Comparison of ENCODE assay signal across 14 cellular contexts in the genomic region with DNA sequence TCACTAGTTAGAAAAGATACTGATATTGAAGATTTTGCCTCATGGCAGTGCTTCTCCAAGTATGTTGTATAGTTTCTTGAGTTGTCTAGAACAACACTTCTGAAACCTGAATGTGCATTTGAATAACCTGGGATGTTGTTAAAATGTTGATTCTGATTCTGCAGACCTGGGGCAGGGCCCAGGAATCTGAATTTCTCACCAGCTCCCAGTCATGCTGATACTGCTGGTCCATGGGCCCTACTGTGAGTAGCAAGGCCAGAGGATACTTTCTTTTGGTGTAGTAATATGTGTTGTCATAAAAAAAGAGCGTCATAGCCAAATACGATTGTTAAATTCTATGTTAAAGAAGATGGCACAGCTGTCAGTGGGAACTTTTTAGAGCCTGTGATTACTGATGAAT. TPM values are rescaled to one million over a fixed set of nuclear protein-coding genes. Genes with fewer than 3 reads are reported as not detected.
DNase-seq lines count a peak whose midpoint lies in the region; ATAC-seq, FAIRE-seq and TF ChIP-seq lines count a peak whose summit lies in the region.
"Had no signal": no experiment of that assay in that cellular context is flagged by ENCODE, and none has a peak within 500 bp of the region (broad histone marks: within the 10 kb centered on the region; RNA-seq: fewer than 3 reads in every experiment).

No MANE protein-coding gene starts in this region.

- H3K36me3 Mint-ChIP-seq in activated CD4-positive, alpha-beta T cell treated with anti-CD3 and anti-CD28 coated beads, Interleukin-2, amount 10 ng/mL, durations not matched to agents 24 days and 14 days (ENCODE audit: low read depth) = peaks cover 26% of the 10 kb centered on the region
- H3K36me3 Mint-ChIP-seq in activated CD8-positive, alpha-beta memory T cell treated with anti-CD3 and anti-CD28 coated beads, Interleukin-2, amount 10 ng/mL, durations not matched to agents 7 days and 5 days = peaks cover 23% of the 10 kb centered on the region
- H3K36me3 Mint-ChIP-seq in stimulated activated memory B cell treated with anti-CD40 and anti-IgM and Interleukin-4, amounts not matched to agents 10 μg/mL and 1 μg/mL and 100 μg/mL, for 72 hours = no peaks in the 10 kb centered on the region

- peak overlapping the region; percentile 82 for H3K4me3 Mint-ChIP-seq in activated CD4-positive, alpha-beta T cell treated with anti-CD3 and anti-CD28 coated beads, Interleukin-2, amount 10 ng/mL, durations not matched to agents 24 days and 14 days
- H3K4me3 Mint-ChIP-seq in activated CD8-positive, alpha-beta memory T cell treated with anti-CD3 and anti-CD28 coated beads, Interleukin-2, amount 10 ng/mL, durations not matched to agents 7 days and 5 days = peak overlapping the region; percentile 70
- H3K4me3 Mint-ChIP-seq in stimulated activated memory B cell treated with anti-CD40 and anti-IgM and Interleukin-4, amounts not matched to agents 10 μg/mL and 1 μg/mL and 100 μg/mL, for 72 hours = peak overlapping the region; percentile 89

- TF ChIP-seq CTCF in kidney (IDR thresholded peaks at IDR 0.05; ENCODE audit: borderline replicate concordance, extremely low read depth, insufficient read depth) = no peak

- no peaks in the 10 kb centered on the region for H3K36me3 ChIP-seq in kidney (ENCODE audit: control insufficient read depth in 1 of 2, insufficient read depth in 2 of 2, low read length in 2 of 2)
- H3K36me3 ChIP-seq: HAP-1 had no signal

- FAIRE-seq in kidney (lab: Jason Lieb, UNC) = no peak
- FAIRE-seq: A549 had no signal

- peaks cover 2% of the 10 kb centered on the region for H3K27me3 Mint-ChIP-seq in activated CD4-positive, alpha-beta T cell treated with anti-CD3 and anti-CD28 coated beads, Interleukin-2, amount 10 ng/mL, durations not matched to agents 24 days and 14 days
- no peaks in the 10 kb centered on the region for H3K27me3 Mint-ChIP-seq in activated CD8-positive, alpha-beta memory T cell treated with anti-CD3 and anti-CD28 coated beads, Interleukin-2, amount 10 ng/mL, durations not matched to agents 7 days and 5 days
- no peaks in the 10 kb centered on the region for H3K27me3 Mint-ChIP-seq in stimulated activated memory B cell treated with anti-CD40 and anti-IgM and Interleukin-4, amounts not matched to agents 10 μg/mL and 1 μg/mL and 100 μg/mL, for 72 hours
- H3K27me3 Mint-ChIP-seq: dendritic cell treated with granulocyte-macrophage colony-stimulating factor and Interleukin-4, amounts not matched to agents 40 ng/mL and 50 ng/mL, for 4 days had no signal

- intact Hi-C loops in activated CD4-positive, alpha-beta T cell treated with anti-CD3 and anti-CD28 coated beads, Interleukin-2, amount 10 ng/mL, durations not matched to agents 24 days and 14 days (cut with micrococcal nuclease) = loop anchor here (5.0 kb wide), 1 partner anchor 890 kb away; no protein-coding TSS in a partner anchor
- intact Hi-C loops in kidney (cut with DNase I) = no loop called here

- H3K4me3 ChIP-seq in kidney (ENCODE audit: low read length in 2 of 2) = peak overlapping the region in 1 of 2 donors; percentile 20
- H3K4me3 ChIP-seq: A549, HAP-1 had no signal

- no peak for DNase-seq in activated CD4-positive, alpha-beta T cell treated with anti-CD3 and anti-CD28 coated beads, Interleukin-2, amount 10 ng/mL, durations not matched to agents 24 days and 14 days
- no peak for DNase-seq in activated CD4-positive, alpha-beta T cell treated with anti-CD3 and anti-CD28 coated beads for 1 hour
- DNase-seq in activated CD8-positive, alpha-beta memory T cell treated with anti-CD3 and anti-CD28 coated beads, Interleukin-2, amount 10 ng/mL, durations not matched to agents 7 days and 5 days = no peak
- DNase-seq in kidney (no peak), NCI-H2171 (lab: John Stamatoyannopoulos, UW) (no peak), NCI-H524 treated with DMSO at 0.1 percent for 48 hours (lab: John Stamatoyannopoulos, UW) (no peak)
- DNase-seq: NCI-H524 had no signal

- peaks cover 40 to 43% of the 10 kb centered on the region in 2 donors for H3K4me1 ChIP-seq in kidney (ENCODE audit: control insufficient read depth in 1 of 2, insufficient read depth in 1 of 2, low read depth in 1 of 2, low read length in 2 of 2)

- CTCF ChIA-PET in activated CD8-positive, alpha-beta memory T cell treated with anti-CD3 and anti-CD28 coated beads, Interleukin-2, amount 10 ng/mL, durations not matched to agents 7 days and 5 days (lab: Charles Lee) = interaction anchor here (1.3 to 2.2 kb wide), 2 partner anchors 14 to 39 kb away, joined by 4 to 8 read pairs; no protein-coding TSS in a partner anchor

- H3K9me3 Mint-ChIP-seq in activated CD4-positive, alpha-beta T cell treated with anti-CD3 and anti-CD28 coated beads, Interleukin-2, amount 10 ng/mL, durations not matched to agents 24 days and 14 days = no peaks in the 10 kb centered on the region
- H3K9me3 Mint-ChIP-seq in activated CD8-positive, alpha-beta memory T cell treated with anti-CD3 and anti-CD28 coated beads, Interleukin-2, amount 10 ng/mL, durations not matched to agents 7 days and 5 days (ENCODE audit: low read depth) = no peaks in the 10 kb centered on the region
- H3K9me3 Mint-ChIP-seq in stimulated activated memory B cell treated with anti-CD40 and anti-IgM and Interleukin-4, amounts not matched to agents 10 μg/mL and 1 μg/mL and 100 μg/mL, for 72 hours = no peaks in the 10 kb centered on the region
- H3K9me3 Mint-ChIP-seq: dendritic cell treated with granulocyte-macrophage colony-stimulating factor and Interleukin-4, amounts not matched to agents 40 ng/mL and 50 ng/mL, for 4 days had no signal

- peak overlapping the region; percentile 49 to 54 for H3K27ac ChIP-seq in kidney (ENCODE audit: low read depth in 2 of 2, low read length in 2 of 2)
- H3K27ac ChIP-seq: A549 had no signal

- ATAC-seq in activated CD8-positive, alpha-beta memory T cell treated with anti-CD3 and anti-CD28 coated beads, Interleukin-2, amount 10 ng/mL, durations not matched to agents 7 days and 5 days = no peak
- no peak for ATAC-seq in stimulated activated memory B cell treated with anti-CD40 and anti-IgM and Interleukin-4, amounts not matched to agents 10 μg/mL and 1 μg/mL and 100 μg/mL, for 72 hours
- no peak for ATAC-seq in HG02970 (IDR thresholded peaks at IDR 0.05; ENCODE audit: low FRiP score, unreplicated experiment)
- ATAC-seq: A549 had no signal

- H3K27ac Mint-ChIP-seq in activated CD4-positive, alpha-beta T cell treated with anti-CD3 and anti-CD28 coated beads, Interleukin-2, amount 10 ng/mL, durations not matched to agents 24 days and 14 days = peak overlapping the region; percentile 90
- H3K27ac Mint-ChIP-seq in activated CD8-positive, alpha-beta memory T cell treated with anti-CD3 and anti-CD28 coated beads, Interleukin-2, amount 10 ng/mL, durations not matched to agents 7 days and 5 days = peak overlapping the region; percentile 88
- H3K27ac Mint-ChIP-seq in stimulated activated memory B cell treated with anti-CD40 and anti-IgM and Interleukin-4, amounts not matched to agents 10 μg/mL and 1 μg/mL and 100 μg/mL, for 72 hours = peak overlapping the region; percentile 95

- no peak overlapping the region for H3K9ac ChIP-seq in kidney (ENCODE audit: low read length in 2 of 2)

- H3K4me1 Mint-ChIP-seq in activated CD4-positive, alpha-beta T cell treated with anti-CD3 and anti-CD28 coated beads, Interleukin-2, amount 10 ng/mL, durations not matched to agents 24 days and 14 days = peaks cover 84% of the 10 kb centered on the region
- peaks cover 88% of the 10 kb centered on the region for H3K4me1 Mint-ChIP-seq in activated CD8-positive, alpha-beta memory T cell treated with anti-CD3 and anti-CD28 coated beads, Interleukin-2, amount 10 ng/mL, durations not matched to agents 7 days and 5 days
- peaks cover 53% of the 10 kb centered on the region for H3K4me1 Mint-ChIP-seq in stimulated activated memory B cell treated with anti-CD40 and anti-IgM and Interleukin-4, amounts not matched to agents 10 μg/mL and 1 μg/mL and 100 μg/mL, for 72 hours

- no peaks in the 10 kb centered on the region for H3K9me3 ChIP-seq in kidney (ENCODE audit: control insufficient read depth in 1 of 2, low read length in 2 of 2)
- H3K9me3 ChIP-seq: A549, HAP-1 had no signal

RNA-seq across cellular contexts. Expression of a gene that starts 41.6 kb away (rescaled TPM):
- 0.09 TPM in 1 of 2 replicates, not detected in the other for total RNA-seq in activated CD4-positive, alpha-beta T cell treated with anti-CD3 and anti-CD28 coated beads, Interleukin-2, amount 10 ng/mL, durations not matched to agents 24 days and 14 days
- not detected for total RNA-seq in activated CD8-positive, alpha-beta memory T cell treated with anti-CD3 and anti-CD28 coated beads, Interleukin-2, amount 10 ng/mL, durations not matched to agents 7 days and 5 days
- 0.25 TPM for total RNA-seq in kidney
- not detected for polyA plus RNA-seq in kidney (ENCODE audit: insufficient read depth, low read depth, low replicate concordance)
- total RNA-seq: G401 had no signal
- polyA plus RNA-seq: A549, neural cell had no signal
